ENCODE assay signal across 8 cellular contexts in genomic region chr5:143182901-143183820, GRCh38.
DNase-seq lines count a peak whose midpoint lies in the region; ATAC-seq and TF ChIP-seq lines count a peak whose summit lies in the region.
"Had no signal": no experiment of that assay in that cellular context is flagged by ENCODE, and none has a peak within 500 bp of the region (broad histone marks: within the 10 kb centered on the region; RNA-seq: fewer than 3 reads in every experiment).

No MANE protein-coding gene starts in this region.

- DNase-seq in Panc1 (ENCODE audit: low read depth, low spot score): no peak
- peak; percentile 43 to 51 for DNase-seq in stimulated activated CD4-positive, alpha-beta T cell treated with anti-CD3 and anti-CD28 coated beads, Interleukin-4, amount 100 ng/mL, for 4 hours
- no peak for DNase-seq in LoVo (ENCODE audit: low spot score)
- no peak for DNase-seq in RKO (ENCODE audit: low spot score)
- DNase-seq: natural killer cell had no signal

- H3K9me3 Mint-ChIP-seq in dendritic cell treated with granulocyte-macrophage colony-stimulating factor and Interleukin-4, amounts not matched to agents 40 ng/mL and 50 ng/mL, for 4 days: no peaks in the 10 kb centered on the region
- H3K9me3 Mint-ChIP-seq: natural killer cell had no signal

- TF ChIP-seq CTCF in Panc1 (IDR thresholded peaks at IDR 0.05): no peak

- in situ Hi-C loops in Panc1 (cut with HindIII; ENCODE audit: low pct_unique_long_range_greater_than_20kb, low sequenced_read_pairs): no loop called here

- intact Hi-C loops in Panc1 (cut with micrococcal nuclease; ENCODE audit: unreplicated experiment): no loop called here
- intact Hi-C loops in dendritic cell treated with granulocyte-macrophage colony-stimulating factor and Interleukin-4, amounts not matched to agents 40 ng/mL and 50 ng/mL, for 4 days (cut with micrococcal nuclease): no loop called here

- H3K9me3 ChIP-seq in Panc1 (ENCODE audit: control insufficient read depth, insufficient read depth, low read depth, low read length): no peaks in the 10 kb centered on the region

- ATAC-seq in GM18868 (IDR thresholded peaks at IDR 0.05; ENCODE audit: unreplicated experiment): peak; percentile 75
- ATAC-seq in HG02610 (IDR thresholded peaks at IDR 0.05; ENCODE audit: unreplicated experiment): peak; percentile 74
- ATAC-seq in Panc1: peak; percentile 14; the same call in 1 of the 2 replicates

- H3K36me3 ChIP-seq in Panc1 (ENCODE audit: control insufficient read depth, insufficient read depth, low read length): no peaks in the 10 kb centered on the region

- BruUV-seq in Panc1 (replicated peaks; lab: Mats Ljungman, UMichigan): no TSS peak

- H3K4me1 ChIP-seq in Panc1 (ENCODE audit: control insufficient read depth, insufficient read depth, low read length): peaks cover 14% of the 10 kb centered on the region

- POLR2A ChIA-PET in Panc1 (lab: Charles Lee): no interaction called here

- peak overlapping the region; percentile 19; the same call in 1 of the 2 replicates for H3K27ac ChIP-seq in Panc1 (ENCODE audit: low read length)

- H3K4me3 ChIP-seq in Panc1 (ENCODE audit: low read depth in 2 of 2, low read length in 2 of 2): no peak overlapping the region

- peaks cover 41% of the 10 kb centered on the region for H3K4me1 Mint-ChIP-seq in dendritic cell treated with granulocyte-macrophage colony-stimulating factor and Interleukin-4, amounts not matched to agents 40 ng/mL and 50 ng/mL, for 4 days (ENCODE audit: low read depth)

- peaks cover 56% of the 10 kb centered on the region for H3K36me3 Mint-ChIP-seq in dendritic cell treated with granulocyte-macrophage colony-stimulating factor and Interleukin-4, amounts not matched to agents 40 ng/mL and 50 ng/mL, for 4 days (ENCODE audit: low read depth)
- H3K36me3 Mint-ChIP-seq: natural killer cell had no signal

- H3K27me3 Mint-ChIP-seq in dendritic cell treated with granulocyte-macrophage colony-stimulating factor and Interleukin-4, amounts not matched to agents 40 ng/mL and 50 ng/mL, for 4 days: no peaks in the 10 kb centered on the region

- CTCF ChIA-PET in Panc1 (lab: Charles Lee): no interaction called here

- H3K27ac Mint-ChIP-seq in dendritic cell treated with granulocyte-macrophage colony-stimulating factor and Interleukin-4, amounts not matched to agents 40 ng/mL and 50 ng/mL, for 4 days: peak overlapping the region; percentile 19

- H3K27me3 ChIP-seq in Panc1 (ENCODE audit: control insufficient read depth, insufficient read depth, low read length): no peaks in the 10 kb centered on the region

- no peak overlapping the region for H3K4me3 Mint-ChIP-seq in dendritic cell treated with granulocyte-macrophage colony-stimulating factor and Interleukin-4, amounts not matched to agents 40 ng/mL and 50 ng/mL, for 4 days
- H3K4me3 Mint-ChIP-seq: natural killer cell had no signal

Comparison
In these comparisons a context has a peak if more than half of its experiments do, and no peak if none do; other contexts are left out.
1. ATAC-seq: peak in every context shown above with its lines; median percentile 75 in GM18868; 74 in HG02610; 14 in Panc1.
2. DNase-seq: peak in stimulated activated CD4-positive, alpha-beta T cell treated with anti-CD3 and anti-CD28 coated beads, Interleukin-4, amount 100 ng/mL, for 4 hours (2 of 2); none in Panc1 (single experiment), LoVo (single experiment) and RKO (single experiment).